18 cellular contexts compared by ENCODE assay signal in genomic region chr7:90856317-90857072, GRCh38.
"Had no signal": no experiment of that assay in that cellular context is flagged by ENCODE, and none has a peak within 500 bp of the region (broad histone marks: within the 10 kb centered on the region; RNA-seq: fewer than 3 reads in every experiment).

No MANE protein-coding gene starts in this region.

- H3K36me3 Mint-ChIP-seq: activated naive CD8-positive, alpha-beta T cell treated with anti-CD3 and anti-CD28 coated beads, Interleukin-2, amount 10 ng/mL, durations not matched to agents 7 days and 5 days; natural killer cell treated with Interleukin-12 subunit alpha and Interleukin-12 subunit beta and Interleukin-15 and Interleukin-18, amount 100 ng/mL, for 72 hours; type B pancreatic cell had no signal

- H3K9me3 ChIP-seq: ascending aorta, suprapubic skin had no signal

- H3K27ac ChIP-seq: ascending aorta, cardiac muscle cell, suprapubic skin had no signal

- H3K4me3 ChIP-seq: ascending aorta, cardiac muscle cell, suprapubic skin had no signal

- ATAC-seq: activated T-cell treated with anti-CD3 and anti-CD28 coated beads, Interleukin-2, amount 50 U/mL, for 4 hours; left lobe of liver; natural killer cell treated with Interleukin-12 subunit alpha and Interleukin-12 subunit beta and Interleukin-15 and Interleukin-18, amount 100 ng/mL, for 72 hours; stimulated activated naive CD8-positive, alpha-beta T cell treated with anti-CD3 and anti-CD28 coated beads, Interleukin-15, Interleukin-2, amounts not matched to agents 100 U/mL and 50 U/mL, for 24 hours; T-helper 17 cell had no signal

- H3K27me3 ChIP-seq: ascending aorta, cardiac muscle cell, suprapubic skin had no signal

- H3K4me1 Mint-ChIP-seq: activated naive CD8-positive, alpha-beta T cell treated with anti-CD3 and anti-CD28 coated beads, Interleukin-2, amount 10 ng/mL, durations not matched to agents 7 days and 5 days; T-helper 17 cell had no signal

- H3K27ac Mint-ChIP-seq: activated naive CD8-positive, alpha-beta T cell treated with anti-CD3 and anti-CD28 coated beads, Interleukin-2, amount 10 ng/mL, durations not matched to agents 7 days and 5 days; natural killer cell treated with Interleukin-12 subunit alpha and Interleukin-12 subunit beta and Interleukin-15 and Interleukin-18, amount 100 ng/mL, for 72 hours; T-helper 17 cell; type B pancreatic cell had no signal

- H3K9me3 Mint-ChIP-seq: activated naive CD8-positive, alpha-beta T cell treated with anti-CD3 and anti-CD28 coated beads, Interleukin-2, amount 10 ng/mL, durations not matched to agents 7 days and 5 days; activated T-cell treated with anti-CD3 and anti-CD28 coated beads, Interleukin-2, amount 50 U/mL, for 4 hours; type B pancreatic cell had no signal

- H3K27me3 Mint-ChIP-seq: activated naive CD8-positive, alpha-beta T cell treated with anti-CD3 and anti-CD28 coated beads, Interleukin-2, amount 10 ng/mL, durations not matched to agents 7 days and 5 days; natural killer cell treated with Interleukin-12 subunit alpha and Interleukin-12 subunit beta and Interleukin-15 and Interleukin-18, amount 100 ng/mL, for 72 hours; T-helper 17 cell; type B pancreatic cell had no signal

- H3K4me3 Mint-ChIP-seq: activated naive CD8-positive, alpha-beta T cell treated with anti-CD3 and anti-CD28 coated beads, Interleukin-2, amount 10 ng/mL, durations not matched to agents 7 days and 5 days; activated T-cell treated with anti-CD3 and anti-CD28 coated beads, Interleukin-2, amount 50 U/mL, for 4 hours; natural killer cell treated with Interleukin-12 subunit alpha and Interleukin-12 subunit beta and Interleukin-15 and Interleukin-18, amount 100 ng/mL, for 72 hours; T-helper 17 cell; type B pancreatic cell had no signal

- DNase-seq: activated CD4-positive, alpha-beta T cell treated with anti-CD3 and anti-CD28 coated beads, Interleukin-2, amount 50 U/mL, for 48 hours; activated CD4-positive, CD25-positive, alpha-beta regulatory T cell treated with anti-CD3 and anti-CD28 coated beads, Interleukin-2, amount 50 U/mL, for 72 hours; activated gamma-delta T cell; activated naive CD8-positive, alpha-beta T cell treated with anti-CD3 and anti-CD28 coated beads, Interleukin-2, amount 10 ng/mL, durations not matched to agents 7 days and 5 days; activated T-cell treated with anti-CD3 and anti-CD28 coated beads, Interleukin-2, amount 50 U/mL, for 4 hours; foreskin melanocyte; head of caudate nucleus; mammary epithelial cell; stimulated activated CD4-positive, alpha-beta T cell treated with anti-CD3 and anti-CD28 coated beads, Interleukin-12 subunit alpha, Interleukin-12 subunit beta, amount 100 ng/mL, for 4 hours; stimulated activated CD8-positive, alpha-beta memory T cell treated with anti-CD3 and anti-CD28 coated beads, Interleukin-4, amount 100 ng/mL, for 48 hours; stimulated activated naive CD8-positive, alpha-beta T cell treated with anti-CD3 and anti-CD28 coated beads, Interleukin-15, Interleukin-2, amounts not matched to agents 100 U/mL and 50 U/mL, for 24 hours; T-helper 17 cell had no signal
